In genomic region chr12:12333407-12333831, GRCh38 we compare ENCODE assay signal across 12 cellular contexts. TPM values are rescaled to one million over a fixed set of nuclear protein-coding genes. Genes with fewer than 3 reads are reported as not detected.
DNase-seq lines count a peak whose midpoint lies in the region; ATAC-seq and TF ChIP-seq lines count a peak whose summit lies in the region.
"Had no signal": no experiment of that assay in that cellular context is flagged by ENCODE, and none has a peak within 500 bp of the region (broad histone marks: within the 10 kb centered on the region; RNA-seq: fewer than 3 reads in every experiment).

No MANE protein-coding gene starts in this region.

- no peaks in the 10 kb centered on the region for H3K9me3 ChIP-seq in neutrophil
- H3K9me3 ChIP-seq in CD4-positive, alpha-beta T cell (ENCODE audit: control insufficient read depth, low read length): no peaks in the 10 kb centered on the region
- H3K9me3 ChIP-seq: prostate gland, SJSA1 had no signal

- no peaks in the 10 kb centered on the region for H3K27me3 ChIP-seq in neutrophil
- H3K27me3 ChIP-seq in CD4-positive, alpha-beta T cell (ENCODE audit: control insufficient read depth, insufficient read depth, low read length): no peaks in the 10 kb centered on the region
- H3K27me3 ChIP-seq: SJSA1 had no signal

- H3K36me3 Mint-ChIP-seq in Calu3 (ENCODE audit: insufficient read depth, unreplicated experiment): peaks cover 44% of the 10 kb centered on the region
- no peaks in the 10 kb centered on the region for H3K36me3 Mint-ChIP-seq in CD4-positive, alpha-beta T cell (ENCODE audit: low read depth)
- H3K36me3 Mint-ChIP-seq: CD8-positive, alpha-beta memory T cell had no signal

- intact Hi-C loops in Calu3 (cut with micrococcal nuclease; ENCODE audit: unreplicated experiment): no loop called here
- intact Hi-C loops in CD4-positive, alpha-beta T cell (cut with DNase I, micrococcal nuclease): no loop called here

- ATAC-seq in CD4-positive, alpha-beta T cell (ENCODE audit: poor library complexity): no peak
- no peak for ATAC-seq in HG03280 (IDR thresholded peaks at IDR 0.05; ENCODE audit: unreplicated experiment)

- POLR2A ChIA-PET in CD4-positive, alpha-beta T cell (lab: Charles Lee): interaction anchor here (0.8 to 2.3 kb wide), 4 partner anchors 16 to 67 kb away, joined by 3 to 12 read pairs (median 4); partner anchors contain the start of genes BORCS5, LRP6 and MANSC1

- peaks cover 57% of the 10 kb centered on the region for H3K36me3 ChIP-seq in neutrophil
- H3K36me3 ChIP-seq: prostate gland, SJSA1 had no signal

- peaks cover 53 to 54% of the 10 kb centered on the region in 2 experiments for H3K4me1 ChIP-seq in neutrophil (ENCODE audit: control insufficient read depth in 1 of 2, insufficient read depth in 1 of 2, low read depth in 1 of 2, low read length in 1 of 2)

- H3K4me3 ChIP-seq in neutrophil (ENCODE audit: low read depth in 1 of 2, low read length in 1 of 2): no peak overlapping the region
- H3K4me3 ChIP-seq: prostate gland, SJSA1 had no signal

- CTCF ChIA-PET in Calu3 (lab: Charles Lee): interaction anchor here (1.2 to 1.3 kb wide), 3 partner anchors 16 to 262 kb away, joined by 4 to 9 read pairs (median 5); partner anchors contain the start of gene MANSC1
- CTCF ChIA-PET in CD4-positive, alpha-beta T cell (lab: Charles Lee): interaction anchor here (0.6 to 1.5 kb wide), 4 partner anchors 16 to 404 kb away, joined by 3 read pairs; partner anchors contain the start of gene MANSC1

- DNase-seq in Calu3 (peak; percentile 27), NCI-H2107 treated with DMSO at 0.1 percent for 48 hours (lab: John Stamatoyannopoulos, UW; ENCODE audit: unreplicated experiment) (peak; percentile 98), caudate nucleus (lab: John Stamatoyannopoulos, UW) (peak in 1 of 61 donors; percentile 4), NCI-H2171 (lab: John Stamatoyannopoulos, UW) (no peak), SIG-M5 (lab: John Stamatoyannopoulos, UW) (no peak)
- DNase-seq in CD4-positive, alpha-beta T cell: no peak
- DNase-seq: CD8-positive, alpha-beta memory T cell had no signal

- BruUV-seq in Calu3 (replicated peaks; lab: Mats Ljungman, UMichigan): no TSS peak

- no peaks in the 10 kb centered on the region for H3K27me3 Mint-ChIP-seq in Calu3 (ENCODE audit: unreplicated experiment)
- no peaks in the 10 kb centered on the region for H3K27me3 Mint-ChIP-seq in CD4-positive, alpha-beta T cell

- TF ChIP-seq CTCF in Calu3 (IDR thresholded peaks at IDR 0.05; ENCODE audit: unreplicated experiment) (no peak), neutrophil (IDR thresholded peaks at IDR 0.05) (no peak)
- TF ChIP-seq CTCF in CD4-positive, alpha-beta T cell (IDR thresholded peaks at IDR 0.05): no peak

- no peak overlapping the region for H3K27ac Mint-ChIP-seq in Calu3 (ENCODE audit: unreplicated experiment)
- H3K27ac Mint-ChIP-seq in CD4-positive, alpha-beta T cell: no peak overlapping the region

- peaks cover 57% of the 10 kb centered on the region for H3K4me1 Mint-ChIP-seq in Calu3 (ENCODE audit: low read depth, unreplicated experiment)
- peaks cover 22% of the 10 kb centered on the region for H3K4me1 Mint-ChIP-seq in CD4-positive, alpha-beta T cell (ENCODE audit: low read depth)

- H3K27ac ChIP-seq in caudate nucleus (ENCODE audit: low read depth, low read length) (peak overlapping the region; percentile 3), neutrophil (peak overlapping the region; percentile 93)
- no peak overlapping the region for H3K27ac ChIP-seq in CD4-positive, alpha-beta T cell (ENCODE audit: low read depth, low read length)
- H3K27ac ChIP-seq: KMS-11, SJSA1 had no signal

- no peaks in the 10 kb centered on the region for H3K9me3 Mint-ChIP-seq in Calu3 (ENCODE audit: low read depth, unreplicated experiment)
- no peaks in the 10 kb centered on the region for H3K9me3 Mint-ChIP-seq in CD4-positive, alpha-beta T cell
- H3K9me3 Mint-ChIP-seq: CD8-positive, alpha-beta memory T cell had no signal

- H3K4me3 Mint-ChIP-seq in Calu3 (ENCODE audit: low read depth, unreplicated experiment): peak overlapping the region; percentile 19
- H3K4me3 Mint-ChIP-seq in CD4-positive, alpha-beta T cell: no peak overlapping the region

RNA-seq across cellular contexts. Expression of gene MANSC1, which starts 16.6 kb away (rescaled TPM):
- total RNA-seq in Calu3 (2022): 71.8 and 74.5 TPM in 2 replicates
- under 1 TPM; 0.33 to 0.45 TPM for total RNA-seq in CD4-positive, alpha-beta T cell

RNA-seq across cellular contexts. Expression of gene BORCS5, which starts 23.5 kb away (rescaled TPM):
- 9.3 and 11.5 TPM in 2 replicates for total RNA-seq in Calu3 (2022)
- total RNA-seq in CD4-positive, alpha-beta T cell: 10 to 100 TPM; 36.4 to 39.3 TPM

Comparison
In these comparisons a context has a peak if more than half of its experiments do, and no peak if none do; other contexts are left out.
1. DNase-seq: peak in Calu3 (single experiment) and NCI-H2107 treated with DMSO at 0.1 percent for 48 hours (single experiment); none in CD4-positive, alpha-beta T cell (0 of 10), NCI-H2171 (single experiment) and SIG-M5 (single experiment).
2. RNA of gene MANSC1, which starts 16.6 kb away (total RNA-seq): 71.8 to 74.5 TPM in Calu3; 0.33 to 0.45 TPM in CD4-positive, alpha-beta T cell; every median in the first group is over 10 times any median in the second.